9 cellular contexts compared by ENCODE assay signal in the genomic region with DNA sequence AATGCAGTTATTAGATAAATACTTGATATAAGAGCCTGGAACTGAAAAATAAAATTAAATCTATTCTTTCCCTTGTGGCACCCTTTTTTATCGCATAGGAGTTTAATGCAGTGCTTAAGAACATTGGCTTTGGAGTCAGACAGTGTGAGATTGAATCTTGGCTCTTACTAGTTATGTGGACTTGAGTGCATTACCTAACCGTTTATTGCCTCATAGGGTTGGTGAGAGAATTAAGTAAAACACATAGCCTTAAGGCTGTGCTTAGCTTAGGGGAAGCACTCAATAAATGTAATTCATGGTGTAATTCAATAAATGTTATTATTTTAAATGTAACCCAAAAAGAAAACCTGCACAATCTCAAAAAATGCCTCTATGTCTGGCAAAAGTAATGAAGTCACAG. TPM values are rescaled to one million over a fixed set of nuclear protein-coding genes. Genes with fewer than 3 reads are reported as not detected.
A peak's percentile ranks its signal among the peaks of the same experiment; 100 is the strongest.
DNase-seq lines count a peak whose midpoint lies in the region; ATAC-seq, FAIRE-seq and TF ChIP-seq lines count a peak whose summit lies in the region.
"Had no signal": no experiment of that assay in that cellular context is flagged by ENCODE, and none has a peak within 500 bp of the region (broad histone marks: within the 10 kb centered on the region; RNA-seq: fewer than 3 reads in every experiment).

No MANE protein-coding gene starts in this region.

- H3K4me2 ChIP-seq in osteoblast (ENCODE audit: insufficient read depth, low read length): peak overlapping the region; percentile 85

- H3K9me3 ChIP-seq in osteoblast (ENCODE audit: low read depth, low read length): no peaks in the 10 kb centered on the region

- in situ Hi-C loops in T47D (cut with HindIII; ENCODE audit: low pct_unique_long_range_greater_than_20kb, low sequenced_read_pairs): no loop called here

- peaks cover 45% of the 10 kb centered on the region for H3K4me1 ChIP-seq in osteoblast (ENCODE audit: insufficient read depth, low read length)

- FAIRE-seq in frontal cortex (lab: Jason Lieb, UNC): no peak

- no peaks in the 10 kb centered on the region for H3K36me3 ChIP-seq in osteoblast (ENCODE audit: insufficient read depth, low read length)

- peak overlapping the region; percentile 95 for H3K4me3 ChIP-seq in osteoblast (ENCODE audit: insufficient read depth, low read length)

- no peak for ATAC-seq in GM18870 (IDR thresholded peaks at IDR 0.05; ENCODE audit: unreplicated experiment)
- no peak for ATAC-seq in HG03175 (IDR thresholded peaks at IDR 0.05; ENCODE audit: unreplicated experiment)
- ATAC-seq in HG03571 (IDR thresholded peaks at IDR 0.05; ENCODE audit: unreplicated experiment): no peak
- ATAC-seq: left ventricle myocardium superior had no signal

- peak overlapping the region; percentile 97 for H3K27ac ChIP-seq in osteoblast (ENCODE audit: low read depth, low read length)

- DNase-seq in Daoy (ENCODE audit: low read depth) (peak; percentile 61), NCI-H460 (ENCODE audit: extremely low read depth, low read depth) (peak; percentile 33), T47D (ENCODE audit: low read depth in 1 of 2, low spot score in 1 of 2) (peak; percentile 41 to 68), osteoblast (ENCODE audit: insufficient read length, low spot score, missing footprints) (peak; percentile 82), frontal cortex (ENCODE audit: low spot score in 2 of 2) (no peak)
- DNase-seq: left ventricle myocardium superior had no signal

- H2AFZ ChIP-seq in osteoblast (ENCODE audit: low read length): no peak overlapping the region

- no peak for TF ChIP-seq CTCF in osteoblast (IDR thresholded peaks at IDR 0.05; ENCODE audit: extremely low read depth, low read depth, low read length)

- H3K27me3 ChIP-seq in osteoblast (ENCODE audit: insufficient read depth, low read length): no peaks in the 10 kb centered on the region

- peaks cover 60% of the 10 kb centered on the region for H4K20me1 ChIP-seq in osteoblast (ENCODE audit: insufficient read depth, low read length)

- H3K79me2 ChIP-seq in osteoblast (ENCODE audit: insufficient read depth, low read length): peaks cover 76% of the 10 kb centered on the region

RNA-seq across cellular contexts. Expression of gene STK17A, which starts 2.6 kb away (rescaled TPM):
- total RNA-seq in Daoy (2014; rRNA removed; shearing (Covaris generic)): 153 and 156 TPM in 2 replicates
- total RNA-seq in NCI-H460 (2014; rRNA removed; shearing (Covaris generic)): 57.8 and 61.6 TPM in 2 replicates
- polyA plus RNA-seq in NCI-H460 (2014; cell fraction: nucleus; rRNA removed): 100 and 106 TPM in 2 replicates
- total RNA-seq in osteoblast: 95.2 and 109 TPM in 2 replicates
- 13.0 TPM for total RNA-seq in frontal cortex

Comparison
In these comparisons a context has a peak if more than half of its experiments do, and no peak if none do; other contexts are left out.
1. DNase-seq: peak in Daoy (single experiment), NCI-H460 (single experiment), T47D (2 of 2) and osteoblast (single experiment); none in frontal cortex (0 of 2).